ENCODE assay signal across 8 cellular contexts in the genomic region with DNA sequence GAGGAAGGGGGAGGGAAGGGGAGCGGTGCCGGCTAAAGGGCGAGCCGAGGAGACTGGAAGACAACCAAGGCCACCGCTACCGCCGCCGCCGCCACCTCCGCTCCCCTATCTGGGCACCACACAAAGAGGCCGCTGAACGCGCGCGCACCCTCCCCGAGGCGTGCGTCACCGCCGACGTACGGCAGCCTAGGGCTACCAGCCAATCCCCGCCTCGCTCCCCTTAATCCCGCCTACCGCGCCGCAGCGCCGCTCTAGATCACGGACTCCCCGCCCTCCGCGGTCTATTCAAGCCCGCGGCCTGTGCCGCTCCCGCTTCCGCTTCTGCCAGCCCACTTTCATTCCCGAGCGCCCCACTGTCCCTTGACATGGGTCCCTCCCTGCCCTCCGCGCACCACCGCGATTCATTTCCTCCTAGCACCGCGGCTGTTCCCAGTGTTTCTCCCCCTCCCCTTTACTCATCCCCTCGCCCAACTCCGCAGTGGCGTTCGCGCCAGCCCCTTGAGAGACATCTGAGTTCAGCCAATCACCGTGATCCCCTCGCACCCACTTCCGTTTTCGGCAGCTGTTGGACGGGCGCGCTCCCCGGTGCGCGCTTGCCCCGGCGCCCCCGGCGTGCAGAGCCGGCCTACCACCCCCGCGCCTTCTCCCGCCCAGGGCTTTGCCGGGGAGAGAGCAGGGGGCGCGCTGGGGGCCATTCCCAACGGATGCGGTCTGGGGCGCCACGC. TPM values are rescaled to one million over a fixed set of nuclear protein-coding genes. Genes with fewer than 3 reads are reported as not detected.
DNase-seq lines count a peak whose midpoint lies in the region; ATAC-seq and TF ChIP-seq lines count a peak whose summit lies in the region.

A gene (minus strand): TSS at position 128 of the 725 bp plus-strand sequence. CDS start 297 bp downstream, outside the sequence.

- H3K27me3 Mint-ChIP-seq in glutamatergic neuron (ENCODE audit: unreplicated experiment) (peaks cover 8% of the 10 kb centered on the region), osteocyte (ENCODE audit: unreplicated experiment) (peaks cover 30% of the 10 kb centered on the region)

- H3K36me3 ChIP-seq in thymus (ENCODE audit: control insufficient read depth, insufficient read depth), result no peaks in the 10 kb centered on the region

- H3K9me3 Mint-ChIP-seq in activated naive CD4-positive, alpha-beta T cell treated with anti-CD3 and anti-CD28 coated beads, Interleukin-2, amount 50 U/mL, for 72 hours, result no peaks in the 10 kb centered on the region
- peaks cover 12% of the 10 kb centered on the region for H3K9me3 Mint-ChIP-seq in glutamatergic neuron (ENCODE audit: unreplicated experiment)
- H3K9me3 Mint-ChIP-seq in osteocyte (ENCODE audit: unreplicated experiment), result no peaks in the 10 kb centered on the region

- H3K27me3 ChIP-seq in thymus (ENCODE audit: control insufficient read depth, insufficient read depth), result no peaks in the 10 kb centered on the region

- peak within 1 kb of the TSS; percentile 100 for H3K27ac ChIP-seq in thymus (ENCODE audit: low read depth)

- peak; percentile 83 for ATAC-seq in HG02610 (IDR thresholded peaks at IDR 0.05; ENCODE audit: unreplicated experiment)
- peak; percentile 85 to 90 for ATAC-seq in activated naive CD4-positive, alpha-beta T cell treated with anti-CD3 and anti-CD28 coated beads, Interleukin-2, amount 50 U/mL, for 72 hours

- H3K4me3 Mint-ChIP-seq in glutamatergic neuron (ENCODE audit: unreplicated experiment) (peak within 1 kb of the TSS; percentile 100), osteocyte (ENCODE audit: unreplicated experiment) (peak within 1 kb of the TSS; percentile 99)

- DNase-seq in GM10248 (ENCODE audit: extremely low spot score), result peak; percentile 96
- DNase-seq in NCI-H1092 treated with DMSO at 0.1 percent for 48 hours (lab: John Stamatoyannopoulos, UW), result peak; percentile 96
- DNase-seq in SKM-1 (lab: John Stamatoyannopoulos, UW; ENCODE audit: unreplicated experiment), result peak; percentile 96
- DNase-seq in activated naive CD4-positive, alpha-beta T cell treated with anti-CD3 and anti-CD28 coated beads, Interleukin-2, amount 50 U/mL, for 72 hours (ENCODE audit: low spot score in 2 of 2), result peak; percentile 94 to 98
- peak; percentile 97 for DNase-seq in glutamatergic neuron
- peak; percentile 98 for DNase-seq in osteocyte (ENCODE audit: extremely low spot score, unreplicated experiment)

- WGBS in thymus, result under 1% methylated on average over 77 of the region's 77 CpGs

- H3K4me1 ChIP-seq in thymus (ENCODE audit: control insufficient read depth, insufficient read depth, low read length), result peaks cover 2% of the 10 kb centered on the region

- H3K27ac Mint-ChIP-seq in activated naive CD4-positive, alpha-beta T cell treated with anti-CD3 and anti-CD28 coated beads, Interleukin-2, amount 50 U/mL, for 72 hours, result peak within 1 kb of the TSS; percentile 99 to 100
- H3K27ac Mint-ChIP-seq in glutamatergic neuron (ENCODE audit: unreplicated experiment) (peak within 1 kb of the TSS; percentile 100), osteocyte (ENCODE audit: unreplicated experiment) (peak within 1 kb of the TSS; percentile 100)

- CTCF ChIA-PET in GM10248 (lab: Yijun Ruan, JAX), result interaction anchor here (1.1 to 6.1 kb wide), 12 partner anchors 9 to 282 kb away, joined by 3 to 39 read pairs (median 6); a partner anchor contains a TSS

- TF ChIP-seq CTCF in GM10248 (IDR thresholded peaks at IDR 0.05; ENCODE audit: control extremely low read depth, extremely low read depth, low read depth, missing control alignments) (no peak), glutamatergic neuron (IDR thresholded peaks at IDR 0.05; ENCODE audit: partially characterized antibody, unreplicated experiment) (no peak), osteocyte (IDR thresholded peaks at IDR 0.05) (no peak)

- no peaks in the 10 kb centered on the region for H3K9me3 ChIP-seq in thymus (ENCODE audit: control insufficient read depth)

- POLR2A ChIA-PET in GM10248 (lab: Yijun Ruan, JAX), result interaction anchor here (0.5 to 1.8 kb wide), 7 partner anchors 8 to 1444 kb away, joined by 3 to 6 read pairs (median 4); a partner anchor contains a TSS

- peaks cover 31 to 39% of the 10 kb centered on the region in 2 donors for H3K36me3 Mint-ChIP-seq in activated naive CD4-positive, alpha-beta T cell treated with anti-CD3 and anti-CD28 coated beads, Interleukin-2, amount 50 U/mL, for 72 hours
- H3K36me3 Mint-ChIP-seq in glutamatergic neuron (ENCODE audit: unreplicated experiment) (peaks cover 5% of the 10 kb centered on the region), osteocyte (ENCODE audit: unreplicated experiment) (peaks cover 15% of the 10 kb centered on the region)

- H3K4me1 Mint-ChIP-seq in glutamatergic neuron (ENCODE audit: low read depth, unreplicated experiment), result peaks cover 8% of the 10 kb centered on the region
- peaks cover 22% of the 10 kb centered on the region for H3K4me1 Mint-ChIP-seq in osteocyte (ENCODE audit: unreplicated experiment)

- peak within 1 kb of the TSS; percentile 86 for H3K4me3 ChIP-seq in thymus (ENCODE audit: low read length)

RNA-seq across cellular contexts. Expression of the gene that starts here (rescaled TPM):
- 10 to 100 TPM; 29.0 to 53.9 TPM for total RNA-seq in activated naive CD4-positive, alpha-beta T cell treated with anti-CD3 and anti-CD28 coated beads, Interleukin-2, amount 50 U/mL, for 72 hours
- 65.2 TPM for total RNA-seq in glutamatergic neuron (ENCODE audit: unreplicated experiment)
- total RNA-seq in osteocyte, result 43.3 TPM in 2 replicates
- 32.9 TPM for polyA plus RNA-seq in thymus

Comparison
In these comparisons a context has a peak if more than half of its experiments do, and no peak if none do; other contexts are left out.
1. Peak in every context shown above with its lines: DNase-seq, ATAC-seq, H3K4me3 ChIP-seq and H3K27ac ChIP-seq.